ENCODE assay signal across 15 cellular contexts in the genomic region with DNA sequence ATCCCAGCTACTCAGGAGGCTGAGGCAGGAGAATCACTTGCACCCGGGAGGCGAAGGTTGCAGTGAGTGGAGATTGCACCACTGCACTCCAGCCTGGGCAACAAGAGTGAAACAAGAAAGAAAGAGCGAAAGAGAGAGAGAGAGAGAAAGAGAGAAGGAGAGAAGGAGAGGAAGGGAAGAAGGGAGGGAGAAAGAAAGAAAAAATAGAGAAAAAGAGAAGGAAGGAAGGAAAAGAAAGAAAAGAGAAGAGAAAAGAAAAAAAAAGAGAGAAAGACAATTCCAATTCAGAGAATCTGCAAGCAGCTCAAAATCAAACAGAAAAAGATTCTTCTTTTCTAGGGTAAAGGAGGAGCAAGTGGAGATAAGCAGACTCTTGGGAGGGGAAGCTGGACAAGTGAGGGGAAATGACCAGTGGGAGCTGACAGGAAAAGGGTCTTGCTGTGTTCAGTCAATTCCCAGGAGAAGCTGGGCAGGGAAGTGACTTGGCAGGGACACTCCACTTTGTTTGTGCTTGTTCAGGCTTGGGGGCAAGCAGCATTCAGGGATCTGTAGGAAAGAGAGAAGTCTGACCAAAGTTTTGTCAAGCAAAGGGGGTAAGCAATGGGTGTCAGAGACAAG. TPM values are rescaled to one million over a fixed set of nuclear protein-coding genes. Genes with fewer than 3 reads are reported as not detected.
DNase-seq lines count a peak whose midpoint lies in the region; ATAC-seq and TF ChIP-seq lines count a peak whose summit lies in the region.
"Had no signal": no experiment of that assay in that cellular context is flagged by ENCODE, and none has a peak within 500 bp of the region (broad histone marks: within the 10 kb centered on the region; RNA-seq: fewer than 3 reads in every experiment).

No MANE protein-coding gene starts in this region.

- no peaks in the 10 kb centered on the region for H3K27me3 Mint-ChIP-seq in activated CD4-positive, alpha-beta T cell treated with anti-CD3 and anti-CD28 coated beads for 36 hours
- H3K27me3 Mint-ChIP-seq in endothelial cell (ENCODE audit: unreplicated experiment): peaks cover 3% of the 10 kb centered on the region
- peaks cover 4% of the 10 kb centered on the region for H3K27me3 Mint-ChIP-seq in activated T-helper 1 cell treated with anti-CD3 and anti-CD28 coated beads, Interleukin-12 subunit alpha, Interleukin-12 subunit beta, Interleukin-2, Interleukin-4 antibody, amounts not matched to agents 30 ng/mL and 10 ng/mL and 1 ng/mL, durations not matched to agents 14 hours and 24 hours and 36 hours (ENCODE audit: insufficient read depth)

- no peaks in the 10 kb centered on the region for H3K36me3 Mint-ChIP-seq in activated CD4-positive, alpha-beta T cell treated with anti-CD3 and anti-CD28 coated beads for 36 hours (ENCODE audit: low read depth)
- peaks cover 3% of the 10 kb centered on the region for H3K36me3 Mint-ChIP-seq in endothelial cell (ENCODE audit: low read depth, unreplicated experiment)
- H3K36me3 Mint-ChIP-seq in activated T-helper 1 cell treated with anti-CD3 and anti-CD28 coated beads, Interleukin-12 subunit alpha, Interleukin-12 subunit beta, Interleukin-2, Interleukin-4 antibody, amounts not matched to agents 30 ng/mL and 10 ng/mL and 1 ng/mL, durations not matched to agents 14 hours and 24 hours and 36 hours (ENCODE audit: low read depth): peaks cover 3% of the 10 kb centered on the region
- H3K36me3 Mint-ChIP-seq: naive B cell had no signal

- TF ChIP-seq POLR2A in stomach (IDR thresholded peaks at IDR 0.05): no peak

- H3K27ac Mint-ChIP-seq in activated CD4-positive, alpha-beta T cell treated with anti-CD3 and anti-CD28 coated beads for 36 hours: peak overlapping the region; percentile 20
- peak overlapping the region; percentile 97 for H3K27ac Mint-ChIP-seq in endothelial cell (ENCODE audit: unreplicated experiment)
- H3K27ac Mint-ChIP-seq in activated T-helper 1 cell treated with anti-CD3 and anti-CD28 coated beads, Interleukin-12 subunit alpha, Interleukin-12 subunit beta, Interleukin-2, Interleukin-4 antibody, amounts not matched to agents 30 ng/mL and 10 ng/mL and 1 ng/mL, durations not matched to agents 14 hours and 24 hours and 36 hours: no peak overlapping the region

- H3K9me3 Mint-ChIP-seq in activated CD4-positive, alpha-beta T cell treated with anti-CD3 and anti-CD28 coated beads for 36 hours (ENCODE audit: low read depth): no peaks in the 10 kb centered on the region
- no peaks in the 10 kb centered on the region for H3K9me3 Mint-ChIP-seq in endothelial cell (ENCODE audit: unreplicated experiment)
- no peaks in the 10 kb centered on the region for H3K9me3 Mint-ChIP-seq in activated T-helper 1 cell treated with anti-CD3 and anti-CD28 coated beads, Interleukin-12 subunit alpha, Interleukin-12 subunit beta, Interleukin-2, Interleukin-4 antibody, amounts not matched to agents 30 ng/mL and 10 ng/mL and 1 ng/mL, durations not matched to agents 14 hours and 24 hours and 36 hours
- H3K9me3 Mint-ChIP-seq: naive B cell had no signal

- H3K4me3 ChIP-seq in stomach: no peak overlapping the region

- CTCF ChIA-PET in activated CD4-positive, alpha-beta T cell treated with anti-CD3 and anti-CD28 coated beads for 36 hours (lab: Charles Lee): interaction anchor here (0.8 to 3.5 kb wide), 4 partner anchors 10 to 360 kb away, joined by 3 to 22 read pairs (median 7); no protein-coding TSS in a partner anchor

- H3K27ac ChIP-seq in stomach: peak overlapping the region in 4 of 5 donors; percentile 77 to 93 (median 84)

- POLR2A ChIA-PET in activated CD4-positive, alpha-beta T cell treated with anti-CD3 and anti-CD28 coated beads for 36 hours (lab: Charles Lee): no interaction called here

- peaks cover 34% of the 10 kb centered on the region for H3K4me1 Mint-ChIP-seq in activated CD4-positive, alpha-beta T cell treated with anti-CD3 and anti-CD28 coated beads for 36 hours
- peaks cover 64% of the 10 kb centered on the region for H3K4me1 Mint-ChIP-seq in endothelial cell (ENCODE audit: unreplicated experiment)
- H3K4me1 Mint-ChIP-seq in activated T-helper 1 cell treated with anti-CD3 and anti-CD28 coated beads, Interleukin-12 subunit alpha, Interleukin-12 subunit beta, Interleukin-2, Interleukin-4 antibody, amounts not matched to agents 30 ng/mL and 10 ng/mL and 1 ng/mL, durations not matched to agents 14 hours and 24 hours and 36 hours (ENCODE audit: low read depth): peaks cover 44% of the 10 kb centered on the region

- no peak for TF ChIP-seq EP300 in stomach (IDR thresholded peaks at IDR 0.05)

- 79 to 96% (median 92%) methylated on average over 3 of the region's 3 CpGs for WGBS in stomach, 5 donors

- intact Hi-C loops in activated CD4-positive, alpha-beta T cell treated with anti-CD3 and anti-CD28 coated beads for 36 hours (cut with DNase I, micrococcal nuclease): no loop called here
- intact Hi-C loops in stomach (cut with DNase I; ENCODE audit: low total_unique reads) (no loop called here), posterior vena cava (cut with DNase I) (loop anchor here in 1 of 2 donors (5.0 kb wide), 1 partner anchor 739 kb away; no protein-coding TSS in a partner anchor)
- intact Hi-C loops in activated T-helper 1 cell treated with anti-CD3 and anti-CD28 coated beads, Interleukin-12 subunit alpha, Interleukin-12 subunit beta, Interleukin-2, Interleukin-4 antibody, amounts not matched to agents 30 ng/mL and 10 ng/mL and 1 ng/mL, durations not matched to agents 14 hours and 24 hours and 36 hours (cut with micrococcal nuclease): no loop called here

- H3K9me3 ChIP-seq in stomach: no peaks in the 10 kb centered on the region

- TF ChIP-seq CTCF in endothelial cell (IDR thresholded peaks at IDR 0.05; ENCODE audit: unreplicated experiment) (no peak), stomach (IDR thresholded peaks at IDR 0.05) (no peak)

- no peaks in the 10 kb centered on the region for H3K36me3 ChIP-seq in stomach

- DNase-seq in activated CD4-positive, alpha-beta T cell treated with anti-CD3 and anti-CD28 coated beads for 36 hours: no peak
- no peak for DNase-seq in activated CD4-positive, alpha-beta T cell treated with anti-CD3 and anti-CD28 coated beads for 4 hours
- DNase-seq in OCI-M1 (lab: John Stamatoyannopoulos, UW): peak; percentile 41
- DNase-seq in endothelial cell (ENCODE audit: low spot score): peak; percentile 24
- no peak for DNase-seq in stomach
- no peak for DNase-seq in activated T-helper 1 cell treated with anti-CD3 and anti-CD28 coated beads, Interleukin-12 subunit alpha, Interleukin-12 subunit beta, Interleukin-2, Interleukin-4 antibody, amounts not matched to agents 30 ng/mL and 10 ng/mL and 1 ng/mL, durations not matched to agents 14 hours and 24 hours and 36 hours (ENCODE audit: low spot score)
- DNase-seq in posterior vena cava (ENCODE audit: low spot score): no peak
- DNase-seq: DMS 273 treated with DMSO at 0.1 percent for 48 hours; effector CD4-positive, alpha-beta T cell; naive B cell; NCI-H1930; NCI-H526 treated with DMSO at 0.1 percent for 48 hours; substantia nigra had no signal

- no peaks in the 10 kb centered on the region for H3K27me3 ChIP-seq in stomach

- no peak overlapping the region for H3K4me3 Mint-ChIP-seq in activated CD4-positive, alpha-beta T cell treated with anti-CD3 and anti-CD28 coated beads for 36 hours
- H3K4me3 Mint-ChIP-seq in endothelial cell (ENCODE audit: unreplicated experiment): peak overlapping the region; percentile 35
- no peak overlapping the region for H3K4me3 Mint-ChIP-seq in activated T-helper 1 cell treated with anti-CD3 and anti-CD28 coated beads, Interleukin-12 subunit alpha, Interleukin-12 subunit beta, Interleukin-2, Interleukin-4 antibody, amounts not matched to agents 30 ng/mL and 10 ng/mL and 1 ng/mL, durations not matched to agents 14 hours and 24 hours and 36 hours

- ATAC-seq in activated CD4-positive, alpha-beta T cell treated with anti-CD3 and anti-CD28 coated beads for 36 hours: no peak
- ATAC-seq in HG03521 (IDR thresholded peaks at IDR 0.05; ENCODE audit: unreplicated experiment): no peak

- peaks cover 41 to 85% (median 74%) of the 10 kb centered on the region in 4 donors for H3K4me1 ChIP-seq in stomach

RNA-seq across cellular contexts. Expression of a gene that starts 3.6 kb away (rescaled TPM):
- 10 to 100 TPM; 31.1 to 33.1 TPM for total RNA-seq in activated CD4-positive, alpha-beta T cell treated with anti-CD3 and anti-CD28 coated beads for 36 hours
- total RNA-seq in endothelial cell (ENCODE audit: unreplicated experiment): 184 TPM
- 100 to 1,000 TPM; 224 to 739 (median 358) TPM for total RNA-seq in stomach
- 100 to 1,000 TPM; 128 to 171 (median 161) TPM for polyA plus RNA-seq in stomach
- 66.3 and 70.4 TPM in 2 replicates for total RNA-seq in activated T-helper 1 cell treated with anti-CD3 and anti-CD28 coated beads, Interleukin-12 subunit alpha, Interleukin-12 subunit beta, Interleukin-2, Interleukin-4 antibody, amounts not matched to agents 30 ng/mL and 10 ng/mL and 1 ng/mL, durations not matched to agents 14 hours and 24 hours and 36 hours
- 100 to 1,000 TPM; 234 to 289 TPM for total RNA-seq in posterior vena cava

RNA-seq across cellular contexts. Expression of a gene that starts 43.3 kb away (rescaled TPM):
- not detected for total RNA-seq in activated CD4-positive, alpha-beta T cell treated with anti-CD3 and anti-CD28 coated beads for 36 hours
- total RNA-seq in endothelial cell (ENCODE audit: unreplicated experiment): 0.13 TPM
- total RNA-seq in stomach: 100 to 1,000 TPM in 4 of 5 donors, 10 to 100 TPM in 1; 67.5 to 581 (median 254) TPM
- 100 to 1,000 TPM in 1 of 3 donors, 10 to 100 TPM in 2; 28.3 to 127 (median 31.0) TPM for polyA plus RNA-seq in stomach
- total RNA-seq in activated T-helper 1 cell treated with anti-CD3 and anti-CD28 coated beads, Interleukin-12 subunit alpha, Interleukin-12 subunit beta, Interleukin-2, Interleukin-4 antibody, amounts not matched to agents 30 ng/mL and 10 ng/mL and 1 ng/mL, durations not matched to agents 14 hours and 24 hours and 36 hours: not detected in 2 replicates
- not detected for total RNA-seq in posterior vena cava
- total RNA-seq: glomerular endothelial cell had no signal

Comparison
In these comparisons a context has a peak if more than half of its experiments do, and no peak if none do; other contexts are left out.
1. DNase-seq: peak in OCI-M1 (single experiment) and endothelial cell (single experiment); none in activated CD4-positive, alpha-beta T cell treated with anti-CD3 and anti-CD28 coated beads for 36 hours (single experiment), activated CD4-positive, alpha-beta T cell treated with anti-CD3 and anti-CD28 coated beads for 4 hours (0 of 2), stomach (single experiment), activated T-helper 1 cell treated with anti-CD3 and anti-CD28 coated beads, Interleukin-12 subunit alpha, Interleukin-12 subunit beta, Interleukin-2, Interleukin-4 antibody, amounts not matched to agents 30 ng/mL and 10 ng/mL and 1 ng/mL, durations not matched to agents 14 hours and 24 hours and 36 hours (single experiment) and posterior vena cava (single experiment).
2. RNA of a gene that starts 43.3 kb away (total RNA-seq): 67.5 to 581 TPM in stomach; 0.13 TPM in endothelial cell (single experiment), not detected in posterior vena cava, not detected in activated T-helper 1 cell treated with anti-CD3 and anti-CD28 coated beads, Interleukin-12 subunit alpha, Interleukin-12 subunit beta, Interleukin-2, Interleukin-4 antibody, amounts not matched to agents 30 ng/mL and 10 ng/mL and 1 ng/mL, durations not matched to agents 14 hours and 24 hours and 36 hours and not detected in activated CD4-positive, alpha-beta T cell treated with anti-CD3 and anti-CD28 coated beads for 36 hours; every median in the first group is over 10 times any median in the second.